1 cellular context compared by ENCODE assay signal in the genomic region with DNA sequence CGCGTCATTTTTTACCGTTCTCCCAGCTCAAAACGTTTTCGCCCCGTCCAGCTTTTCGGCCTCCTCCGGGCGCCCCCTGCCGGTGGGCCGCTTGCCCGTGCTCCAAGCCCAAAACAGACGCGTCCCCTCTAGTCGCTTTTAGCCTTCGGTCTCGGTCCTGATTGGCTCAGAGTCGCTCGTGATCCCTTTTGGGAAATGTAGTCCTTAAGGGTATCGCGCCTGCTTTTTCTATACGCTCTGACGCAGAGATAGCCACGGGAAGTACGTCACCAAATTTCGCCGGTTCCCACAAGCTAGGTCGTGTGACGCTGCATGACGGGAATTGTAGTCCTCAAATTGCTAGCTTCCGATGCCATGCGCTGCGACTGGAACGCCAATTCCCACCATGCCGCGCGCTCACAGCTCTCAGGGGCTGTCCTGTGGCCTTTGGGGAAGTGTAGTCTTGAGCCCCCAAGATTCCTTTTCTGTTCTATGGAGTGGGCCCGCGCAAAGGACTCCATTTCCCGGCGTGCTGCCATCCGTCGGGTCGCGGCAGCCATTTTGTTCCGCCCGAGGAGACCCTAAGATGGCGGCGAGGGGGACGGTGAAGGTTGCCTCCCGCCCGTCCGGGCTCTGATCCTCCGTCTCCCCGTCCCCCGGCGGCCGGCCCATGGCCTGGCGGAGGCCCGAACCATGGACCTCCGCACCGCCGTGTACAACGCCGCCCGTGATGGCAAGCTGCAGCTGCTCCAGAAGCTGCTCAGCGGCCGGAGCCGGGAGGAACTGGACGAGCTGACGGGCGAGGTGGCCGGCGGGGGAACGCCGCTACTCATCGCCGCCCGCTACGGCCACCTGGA.
TF ChIP-seq lines count a peak whose summit lies in the region.

A gene with protein sequence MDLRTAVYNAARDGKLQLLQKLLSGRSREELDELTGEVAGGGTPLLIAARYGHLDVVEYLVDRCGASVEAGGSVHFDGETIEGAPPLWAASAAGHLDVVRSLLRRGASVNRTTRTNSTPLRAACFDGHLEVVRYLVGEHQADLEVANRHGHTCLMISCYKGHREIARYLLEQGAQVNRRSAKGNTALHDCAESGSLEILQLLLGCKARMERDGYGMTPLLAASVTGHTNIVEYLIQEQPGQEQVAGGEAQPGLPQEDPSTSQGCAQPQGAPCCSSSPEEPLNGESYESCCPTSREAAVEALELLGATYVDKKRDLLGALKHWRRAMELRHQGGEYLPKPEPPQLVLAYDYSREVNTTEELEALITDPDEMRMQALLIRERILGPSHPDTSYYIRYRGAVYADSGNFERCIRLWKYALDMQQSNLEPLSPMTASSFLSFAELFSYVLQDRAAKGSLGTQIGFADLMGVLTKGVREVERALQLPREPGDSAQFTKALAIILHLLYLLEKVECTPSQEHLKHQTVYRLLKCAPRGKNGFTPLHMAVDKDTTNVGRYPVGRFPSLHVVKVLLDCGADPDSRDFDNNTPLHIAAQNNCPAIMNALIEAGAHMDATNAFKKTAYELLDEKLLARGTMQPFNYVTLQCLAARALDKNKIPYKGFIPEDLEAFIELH (plus strand): TSS at position 552 of the 836 bp plus-strand sequence. CDS start 121 bp downstream, at position 673.

TF ChIP-seq in liver, 16 proteins besides CTCF, POLR2A, EP300 and RAD21 (continued from another document):
- TF ChIP-seq, protein P1, sequence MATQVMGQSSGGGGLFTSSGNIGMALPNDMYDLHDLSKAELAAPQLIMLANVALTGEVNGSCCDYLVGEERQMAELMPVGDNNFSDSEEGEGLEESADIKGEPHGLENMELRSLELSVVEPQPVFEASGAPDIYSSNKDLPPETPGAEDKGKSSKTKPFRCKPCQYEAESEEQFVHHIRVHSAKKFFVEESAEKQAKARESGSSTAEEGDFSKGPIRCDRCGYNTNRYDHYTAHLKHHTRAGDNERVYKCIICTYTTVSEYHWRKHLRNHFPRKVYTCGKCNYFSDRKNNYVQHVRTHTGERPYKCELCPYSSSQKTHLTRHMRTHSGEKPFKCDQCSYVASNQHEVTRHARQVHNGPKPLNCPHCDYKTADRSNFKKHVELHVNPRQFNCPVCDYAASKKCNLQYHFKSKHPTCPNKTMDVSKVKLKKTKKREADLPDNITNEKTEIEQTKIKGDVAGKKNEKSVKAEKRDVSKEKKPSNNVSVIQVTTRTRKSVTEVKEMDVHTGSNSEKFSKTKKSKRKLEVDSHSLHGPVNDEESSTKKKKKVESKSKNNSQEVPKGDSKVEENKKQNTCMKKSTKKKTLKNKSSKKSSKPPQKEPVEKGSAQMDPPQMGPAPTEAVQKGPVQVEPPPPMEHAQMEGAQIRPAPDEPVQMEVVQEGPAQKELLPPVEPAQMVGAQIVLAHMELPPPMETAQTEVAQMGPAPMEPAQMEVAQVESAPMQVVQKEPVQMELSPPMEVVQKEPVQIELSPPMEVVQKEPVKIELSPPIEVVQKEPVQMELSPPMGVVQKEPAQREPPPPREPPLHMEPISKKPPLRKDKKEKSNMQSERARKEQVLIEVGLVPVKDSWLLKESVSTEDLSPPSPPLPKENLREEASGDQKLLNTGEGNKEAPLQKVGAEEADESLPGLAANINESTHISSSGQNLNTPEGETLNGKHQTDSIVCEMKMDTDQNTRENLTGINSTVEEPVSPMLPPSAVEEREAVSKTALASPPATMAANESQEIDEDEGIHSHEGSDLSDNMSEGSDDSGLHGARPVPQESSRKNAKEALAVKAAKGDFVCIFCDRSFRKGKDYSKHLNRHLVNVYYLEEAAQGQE (IDR thresholded peaks at IDR 0.05) = peak; percentile 83
- TF ChIP-seq GABPA (IDR thresholded peaks at IDR 0.05 in 1 of 2, conservative IDR thresholded peaks at IDR 0.05 in 1 of 2) = peak; percentile 95 to 97
- TF ChIP-seq, protein P2, sequence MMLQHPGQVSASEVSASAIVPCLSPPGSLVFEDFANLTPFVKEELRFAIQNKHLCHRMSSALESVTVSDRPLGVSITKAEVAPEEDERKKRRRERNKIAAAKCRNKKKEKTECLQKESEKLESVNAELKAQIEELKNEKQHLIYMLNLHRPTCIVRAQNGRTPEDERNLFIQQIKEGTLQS (IDR thresholded peaks at IDR 0.05) = no peak
- TF ChIP-seq HNF4A (conservative IDR thresholded peaks at IDR 0.05) = peak in 1 of 2 donors; percentile 54
- TF ChIP-seq, protein P3, sequence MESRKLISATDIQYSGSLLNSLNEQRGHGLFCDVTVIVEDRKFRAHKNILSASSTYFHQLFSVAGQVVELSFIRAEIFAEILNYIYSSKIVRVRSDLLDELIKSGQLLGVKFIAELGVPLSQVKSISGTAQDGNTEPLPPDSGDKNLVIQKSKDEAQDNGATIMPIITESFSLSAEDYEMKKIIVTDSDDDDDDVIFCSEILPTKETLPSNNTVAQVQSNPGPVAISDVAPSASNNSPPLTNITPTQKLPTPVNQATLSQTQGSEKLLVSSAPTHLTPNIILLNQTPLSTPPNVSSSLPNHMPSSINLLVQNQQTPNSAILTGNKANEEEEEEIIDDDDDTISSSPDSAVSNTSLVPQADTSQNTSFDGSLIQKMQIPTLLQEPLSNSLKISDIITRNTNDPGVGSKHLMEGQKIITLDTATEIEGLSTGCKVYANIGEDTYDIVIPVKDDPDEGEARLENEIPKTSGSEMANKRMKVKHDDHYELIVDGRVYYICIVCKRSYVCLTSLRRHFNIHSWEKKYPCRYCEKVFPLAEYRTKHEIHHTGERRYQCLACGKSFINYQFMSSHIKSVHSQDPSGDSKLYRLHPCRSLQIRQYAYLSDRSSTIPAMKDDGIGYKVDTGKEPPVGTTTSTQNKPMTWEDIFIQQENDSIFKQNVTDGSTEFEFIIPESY (IDR thresholded peaks at IDR 0.05) = peak; percentile 65
- TF ChIP-seq TAF1 (conservative IDR thresholded peaks at IDR 0.05) = peak; percentile 68
TF ChIP-seq in liver: peak in this region for 11.
